In the genomic region with DNA sequence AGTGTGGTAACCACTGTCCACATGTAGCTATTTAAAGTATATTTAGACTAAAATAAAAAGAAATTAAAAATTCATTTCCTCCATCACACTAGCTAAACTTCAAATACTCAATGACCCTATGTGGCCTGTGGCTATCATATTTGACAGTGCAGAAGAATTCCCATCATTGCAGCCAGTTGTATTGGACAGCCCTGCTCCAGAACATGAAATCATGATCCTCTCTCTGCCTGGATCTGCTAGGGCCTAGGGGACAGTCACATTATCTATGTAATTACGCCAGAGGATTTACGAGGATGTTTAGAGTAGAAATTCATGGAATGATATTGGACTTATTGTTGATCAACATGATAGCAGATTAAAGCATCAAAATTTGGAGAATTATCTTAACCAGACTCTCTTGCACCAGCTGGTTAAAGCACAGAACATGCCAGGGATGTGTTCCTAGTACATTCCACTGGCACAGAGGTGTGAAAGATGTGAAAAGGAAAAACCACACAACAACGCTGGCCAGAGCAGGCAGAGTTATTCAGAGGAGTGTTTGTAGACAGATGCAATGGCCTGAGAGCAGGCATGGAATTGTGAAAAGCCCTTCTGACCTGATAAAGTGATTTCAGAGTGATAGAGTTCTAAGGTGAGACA, we compare ENCODE assay signal across 16 cellular contexts.
A peak's percentile ranks its signal among the peaks of the same experiment; 100 is the strongest.
DNase-seq lines count a peak whose midpoint lies in the region; ATAC-seq, FAIRE-seq and TF ChIP-seq lines count a peak whose summit lies in the region.
"Had no signal": no experiment of that assay in that cellular context is flagged by ENCODE, and none has a peak within 500 bp of the region (broad histone marks: within the 10 kb centered on the region; RNA-seq: fewer than 3 reads in every experiment).

No MANE protein-coding gene starts in this region.

- peak; percentile 85 for ATAC-seq in left ventricle myocardium superior
- ATAC-seq in HG03342 (IDR thresholded peaks at IDR 0.05; ENCODE audit: unreplicated experiment) = no peak

- H3K79me2 ChIP-seq in endothelial cell of umbilical vein (ENCODE audit: control insufficient read depth, insufficient read depth, low read length) = no peaks in the 10 kb centered on the region

- intact Hi-C loops in endothelial cell of umbilical vein (cut with micrococcal nuclease) = no loop called here
- intact Hi-C loops in left ventricle myocardium superior (cut with micrococcal nuclease) = no loop called here

- in situ Hi-C loops in ACHN (cut with HindIII; ENCODE audit: low pct_ligation_motif_present, low pct_unique_long_range_greater_than_20kb, low sequenced_read_pairs) = no loop called here

- no peak overlapping the region for H3K27ac ChIP-seq in endothelial cell of umbilical vein (ENCODE audit: insufficient read depth, low read depth, low read length)

- dilution Hi-C loops in endothelial cell of umbilical vein (cut with MboI; ENCODE audit: extremely low pct_ligation_motif_present, low sequenced_read_pairs) = no loop called here

- POLR2A ChIA-PET in endothelial cell of umbilical vein (lab: Charles Lee) = no interaction called here

- H3K4me2 ChIP-seq in endothelial cell of umbilical vein (ENCODE audit: insufficient read depth, low read length) = no peak overlapping the region

- H3K9ac ChIP-seq in endothelial cell of umbilical vein (replicated peaks; ENCODE audit: extremely low read depth, insufficient read depth, low read length) = no peak overlapping the region

- no peaks in the 10 kb centered on the region for H3K36me3 ChIP-seq in endothelial cell of umbilical vein (ENCODE audit: control insufficient read depth in 2 of 2, extremely low read depth in 1 of 2, insufficient read depth in 2 of 2, low read length in 2 of 2)
- H3K36me3 ChIP-seq: BE2C, HAP-1 had no signal

- H3K4me1 Mint-ChIP-seq in nephron progenitor cell = peaks cover 18% of the 10 kb centered on the region

- H4K20me1 ChIP-seq in endothelial cell of umbilical vein (replicated peaks; ENCODE audit: control insufficient read depth, extremely low read depth, insufficient read depth, low read length) = no peaks in the 10 kb centered on the region

- no peak for TF ChIP-seq CTCF in endothelial cell of umbilical vein (IDR thresholded peaks at IDR 0.05; ENCODE audit: extremely low read depth in 1 of 2, insufficient read depth in 1 of 2, low read depth in 1 of 2, low read length in 2 of 2)
- TF ChIP-seq CTCF in nephron progenitor cell (IDR thresholded peaks at IDR 0.05) = no peak

- no TSS peak for BruUV-seq in endothelial cell of umbilical vein (replicated peaks; lab: Mats Ljungman, UMichigan)

- H3K9me3 ChIP-seq in endothelial cell of umbilical vein (replicated peaks; ENCODE audit: control insufficient read depth, insufficient read depth, low read length) = no peaks in the 10 kb centered on the region
- H3K9me3 ChIP-seq: BE2C, HAP-1 had no signal

- no peak overlapping the region for H3K4me3 Mint-ChIP-seq in nephron progenitor cell
- H3K4me3 Mint-ChIP-seq: CD4-positive, alpha-beta T cell had no signal

- H3K27ac Mint-ChIP-seq in nephron progenitor cell = peak overlapping the region; percentile 49
- H3K27ac Mint-ChIP-seq: CD4-positive, alpha-beta T cell had no signal

- H3K9me3 Mint-ChIP-seq in nephron progenitor cell = peaks cover 23% of the 10 kb centered on the region
- H3K9me3 Mint-ChIP-seq: CD4-positive, alpha-beta T cell had no signal

- H3K9me1 ChIP-seq in endothelial cell of umbilical vein (replicated peaks; ENCODE audit: control insufficient read depth, extremely low read depth, insufficient read depth, low read length) = no peaks in the 10 kb centered on the region

- H2AFZ ChIP-seq in endothelial cell of umbilical vein (ENCODE audit: low read depth, low read length) = peak overlapping the region; percentile 37

- no peaks in the 10 kb centered on the region for H3K36me3 Mint-ChIP-seq in nephron progenitor cell (ENCODE audit: low read depth)

- no peak for DNase-seq in endothelial cell of umbilical vein (ENCODE audit: low read depth, low spot score)
- DNase-seq in left ventricle myocardium superior = no peak
- no peak for DNase-seq in nephron progenitor cell
- DNase-seq in superior temporal gyrus (ENCODE audit: extremely low spot score) = peak; percentile 33
- no peak for DNase-seq in NCI-H1436 treated with DMSO at 0.1 percent for 48 hours (lab: John Stamatoyannopoulos, UW)
- no peak for DNase-seq in ACHN
- DNase-seq in NCI-H510A (lab: John Stamatoyannopoulos, UW) = no peak
- DNase-seq: BE2C; Calu3; CD4-positive, alpha-beta T cell; DMS79; NCI-H1417 treated with DMSO at 0.1 percent for 48 hours; NCI-H2029 treated with DMSO at 0.1 percent for 48 hours; NCI-H82 had no signal

- no peak overlapping the region for H3K4me3 ChIP-seq in endothelial cell of umbilical vein (replicated peaks in 1 of 3; ENCODE audit: insufficient read depth in 1 of 3, low read depth in 1 of 3, low read length in 3 of 3)
- H3K4me3 ChIP-seq: HAP-1 had no signal

- H3K27me3 Mint-ChIP-seq in nephron progenitor cell (ENCODE audit: low read depth, poor library complexity) = peaks cover 4% of the 10 kb centered on the region

- H3K4me1 ChIP-seq in endothelial cell of umbilical vein (ENCODE audit: control insufficient read depth, extremely low read depth, insufficient read depth, low read length) = no peaks in the 10 kb centered on the region
- H3K4me1 ChIP-seq: BE2C, HAP-1 had no signal

- H3K27me3 ChIP-seq in endothelial cell of umbilical vein (ENCODE audit: control insufficient read depth in 2 of 2, insufficient read depth in 2 of 2, low read length in 2 of 2) = no peaks in the 10 kb centered on the region
- H3K27me3 ChIP-seq: BE2C had no signal

- no peak for TF ChIP-seq POLR2A in endothelial cell of umbilical vein (IDR thresholded peaks at IDR 0.05; ENCODE audit: low read depth, low read length)

- FAIRE-seq in endothelial cell of umbilical vein (lab: Jason Lieb, UNC) = no peak

- CTCF ChIA-PET in endothelial cell of umbilical vein (lab: Charles Lee) = interaction anchor here (1.3 kb wide), 1 partner anchor 11 kb away, joined by 4 read pairs; no protein-coding TSS in a partner anchor

TF ChIP-seq in endothelial cell of umbilical vein, 7 proteins besides CTCF, POLR2A, EP300 and RAD21:
- no peak for TF ChIP-seq GATA2 (IDR thresholded peaks at IDR 0.05; ENCODE audit: insufficient read depth, insufficient read length, low read depth, low read length)
- TF ChIP-seq, protein P1, sequence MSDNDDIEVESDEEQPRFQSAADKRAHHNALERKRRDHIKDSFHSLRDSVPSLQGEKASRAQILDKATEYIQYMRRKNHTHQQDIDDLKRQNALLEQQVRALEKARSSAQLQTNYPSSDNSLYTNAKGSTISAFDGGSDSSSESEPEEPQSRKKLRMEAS (IDR thresholded peaks at IDR 0.05; ENCODE audit: insufficient read depth, insufficient read length) = no peak
- TF ChIP-seq FOS (IDR thresholded peaks at IDR 0.05; ENCODE audit: borderline replicate concordance, insufficient read depth, low read length) = no peak
- TF ChIP-seq JUN (IDR thresholded peaks at IDR 0.05; ENCODE audit: borderline replicate concordance, insufficient read depth, insufficient read length, low read depth) = no peak
- no peak for TF ChIP-seq POLR2AphosphoS5 (IDR thresholded peaks at IDR 0.05; ENCODE audit: insufficient read depth, low read depth, low read length)
- TF ChIP-seq MYC (IDR thresholded peaks at IDR 0.05; ENCODE audit: low read depth, low read length) = no peak
- TF ChIP-seq EZH2 (IDR thresholded peaks at IDR 0.05; ENCODE audit: borderline replicate concordance, low read depth, low read length, severe bottlenecking) = no peak
